ENCODE assay signal across 12 cellular contexts in the genomic region with DNA sequence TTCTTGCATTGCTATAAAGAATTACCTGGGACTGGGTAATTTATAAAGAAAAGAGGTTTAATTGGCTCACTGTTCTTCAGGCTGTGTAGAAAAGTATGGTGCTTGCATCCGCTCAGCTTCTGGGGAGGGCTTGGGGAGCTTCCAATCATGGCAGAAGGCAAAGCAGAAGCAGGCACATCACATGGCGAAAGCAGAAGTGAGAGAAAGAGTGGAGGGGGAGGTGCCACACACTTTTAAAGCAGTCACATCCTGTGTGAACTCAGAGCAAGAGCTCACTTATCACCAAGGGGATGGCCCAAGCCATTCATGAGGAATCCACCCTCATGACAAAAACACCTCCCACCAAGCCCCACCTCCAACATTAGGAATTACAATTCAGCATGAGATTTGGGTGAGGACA.
DNase-seq lines count a peak whose midpoint lies in the region; ATAC-seq lines count a peak whose summit lies in the region.
"Had no signal": no experiment of that assay in that cellular context is flagged by ENCODE, and none has a peak within 500 bp of the region (broad histone marks: within the 10 kb centered on the region; RNA-seq: fewer than 3 reads in every experiment).

No MANE protein-coding gene starts in this region.

- peaks cover 9% of the 10 kb centered on the region for H3K4me1 Mint-ChIP-seq in activated naive CD4-positive, alpha-beta T cell treated with anti-CD3 and anti-CD28 coated beads for 36 hours (ENCODE audit: low read depth)
- no peaks in the 10 kb centered on the region for H3K4me1 Mint-ChIP-seq in stimulated activated effector memory CD8-positive, alpha-beta T cell treated with anti-CD3 and anti-CD28 coated beads, Interleukin-12 subunit alpha, Interleukin-12 subunit beta, amount 100 ng/mL, for 72 hours
- H3K4me1 Mint-ChIP-seq: activated naive CD4-positive, alpha-beta T cell treated with anti-CD3 and anti-CD28 coated beads, Interleukin-2, amount 50 U/mL, for 24 hours; neural crest cell had no signal

- intact Hi-C loops in activated naive CD4-positive, alpha-beta T cell treated with anti-CD3 and anti-CD28 coated beads for 36 hours (cut with micrococcal nuclease), result loop anchor here (1.0 kb wide), 1 partner anchor 27 kb away; no protein-coding TSS in a partner anchor

- no peaks in the 10 kb centered on the region for H3K9me3 Mint-ChIP-seq in activated naive CD4-positive, alpha-beta T cell treated with anti-CD3 and anti-CD28 coated beads for 36 hours
- peaks cover 13% of the 10 kb centered on the region for H3K9me3 Mint-ChIP-seq in stimulated activated effector memory CD8-positive, alpha-beta T cell treated with anti-CD3 and anti-CD28 coated beads, Interleukin-12 subunit alpha, Interleukin-12 subunit beta, amount 100 ng/mL, for 72 hours

- peak; percentile 94 for ATAC-seq in HG02678 (IDR thresholded peaks at IDR 0.05; ENCODE audit: unreplicated experiment)
- ATAC-seq in HG03521 (IDR thresholded peaks at IDR 0.05; ENCODE audit: unreplicated experiment), result peak; percentile 94
- ATAC-seq in stimulated activated effector memory CD8-positive, alpha-beta T cell treated with anti-CD3 and anti-CD28 coated beads, Interleukin-12 subunit alpha, Interleukin-12 subunit beta, amount 100 ng/mL, for 72 hours, result peak; percentile 31
- ATAC-seq in HG03045 (IDR thresholded peaks at IDR 0.05; ENCODE audit: unreplicated experiment), result no peak
- no peak for ATAC-seq in GM19324 (IDR thresholded peaks at IDR 0.05; ENCODE audit: low FRiP score, unreplicated experiment)

- DNase-seq in activated naive CD4-positive, alpha-beta T cell treated with anti-CD3 and anti-CD28 coated beads for 36 hours, result peak; percentile 57
- no peak for DNase-seq in activated naive CD4-positive, alpha-beta T cell treated with Interleukin-2 at 50 U/mL for 16 hours
- no peak for DNase-seq in stimulated activated effector memory CD8-positive, alpha-beta T cell treated with anti-CD3 and anti-CD28 coated beads, Interleukin-12 subunit alpha, Interleukin-12 subunit beta, amount 100 ng/mL, for 72 hours (ENCODE audit: low spot score in 2 of 2)
- no peak for DNase-seq in stimulated activated CD4-positive, alpha-beta T cell treated with anti-CD3 and anti-CD28 coated beads, Interleukin-12 subunit alpha, Interleukin-12 subunit beta, amount 100 ng/mL, for 4 hours
- DNase-seq: ACHN, NCI-H446 had no signal

- H3K4me3 Mint-ChIP-seq in activated naive CD4-positive, alpha-beta T cell treated with anti-CD3 and anti-CD28 coated beads for 36 hours, result no peak overlapping the region
- no peak overlapping the region for H3K4me3 Mint-ChIP-seq in stimulated activated effector memory CD8-positive, alpha-beta T cell treated with anti-CD3 and anti-CD28 coated beads, Interleukin-12 subunit alpha, Interleukin-12 subunit beta, amount 100 ng/mL, for 72 hours
- H3K4me3 Mint-ChIP-seq: activated naive CD4-positive, alpha-beta T cell treated with anti-CD3 and anti-CD28 coated beads, Interleukin-2, amount 50 U/mL, for 24 hours; neural crest cell had no signal

- H3K27me3 Mint-ChIP-seq in activated naive CD4-positive, alpha-beta T cell treated with anti-CD3 and anti-CD28 coated beads for 36 hours (ENCODE audit: low read depth), result peaks cover 24% of the 10 kb centered on the region

- H3K27ac Mint-ChIP-seq in activated naive CD4-positive, alpha-beta T cell treated with anti-CD3 and anti-CD28 coated beads for 36 hours, result no peak overlapping the region
- H3K27ac Mint-ChIP-seq in stimulated activated effector memory CD8-positive, alpha-beta T cell treated with anti-CD3 and anti-CD28 coated beads, Interleukin-12 subunit alpha, Interleukin-12 subunit beta, amount 100 ng/mL, for 72 hours, result no peak overlapping the region
- H3K27ac Mint-ChIP-seq: activated naive CD4-positive, alpha-beta T cell treated with anti-CD3 and anti-CD28 coated beads, Interleukin-2, amount 50 U/mL, for 24 hours had no signal

- H3K36me3 Mint-ChIP-seq in activated naive CD4-positive, alpha-beta T cell treated with anti-CD3 and anti-CD28 coated beads for 36 hours (ENCODE audit: low read depth), result no peaks in the 10 kb centered on the region
- no peaks in the 10 kb centered on the region for H3K36me3 Mint-ChIP-seq in stimulated activated effector memory CD8-positive, alpha-beta T cell treated with anti-CD3 and anti-CD28 coated beads, Interleukin-12 subunit alpha, Interleukin-12 subunit beta, amount 100 ng/mL, for 72 hours
- H3K36me3 Mint-ChIP-seq: activated naive CD4-positive, alpha-beta T cell treated with anti-CD3 and anti-CD28 coated beads, Interleukin-2, amount 50 U/mL, for 24 hours had no signal

- CTCF ChIA-PET in activated naive CD4-positive, alpha-beta T cell treated with anti-CD3 and anti-CD28 coated beads for 36 hours (lab: Charles Lee), result no interaction called here

Comparison
In these comparisons a context has a peak if more than half of its experiments do, and no peak if none do; other contexts are left out.
1. ATAC-seq: peak in HG02678 (single experiment), HG03521 (single experiment) and stimulated activated effector memory CD8-positive, alpha-beta T cell treated with anti-CD3 and anti-CD28 coated beads, Interleukin-12 subunit alpha, Interleukin-12 subunit beta, amount 100 ng/mL, for 72 hours (single experiment); none in HG03045 (single experiment) and GM19324 (single experiment).